In genomic region chr5:100863736-100864135, GRCh38 we compare ENCODE assay signal across 19 cellular contexts.
"Had no signal": no experiment of that assay in that cellular context is flagged by ENCODE, and none has a peak within 500 bp of the region (broad histone marks: within the 10 kb centered on the region; RNA-seq: fewer than 3 reads in every experiment).

No MANE protein-coding gene starts in this region.

- ATAC-seq: foreskin keratinocyte; gastroesophageal sphincter; heart left ventricle; left cardiac atrium; naive thymus-derived CD4-positive, alpha-beta T cell; psoas muscle; right cardiac atrium; stimulated activated naive B cell treated with anti-CD40 and anti-IgM and Interleukin-4, amounts not matched to agents 10 μg/mL and 1 μg/mL and 100 μg/mL, for 72 hours had no signal

- H3K9me3 Mint-ChIP-seq: stimulated activated naive CD8-positive, alpha-beta T cell treated with anti-CD3 and anti-CD28 coated beads, Interleukin-15, Interleukin-2, amounts not matched to agents 100 ng/mL and 50 ng/mL, for 24 hours had no signal

- H3K4me3 Mint-ChIP-seq: naive thymus-derived CD4-positive, alpha-beta T cell; stimulated activated naive B cell treated with anti-CD40 and anti-IgM and Interleukin-4, amounts not matched to agents 10 μg/mL and 1 μg/mL and 100 μg/mL, for 72 hours; stimulated activated naive CD8-positive, alpha-beta T cell treated with anti-CD3 and anti-CD28 coated beads, Interleukin-15, Interleukin-2, amounts not matched to agents 100 ng/mL and 50 ng/mL, for 24 hours had no signal

- DNase-seq: dermis blood vessel endothelial cell; effector memory CD4-positive, alpha-beta T cell; foreskin keratinocyte; heart left ventricle; left cardiac atrium; left ventricle myocardium inferior; mammary epithelial cell; mesendoderm; midbrain; naive thymus-derived CD4-positive, alpha-beta T cell; occipital lobe; ovary; psoas muscle; right cardiac atrium; sigmoid colon; stimulated activated CD4-positive, alpha-beta T cell treated with anti-CD3 and anti-CD28 coated beads, Interleukin-4, amount 100 ng/mL, for 4 hours; stimulated activated naive B cell treated with anti-CD40 and anti-IgM and Interleukin-4, amounts not matched to agents 10 μg/mL and 1 μg/mL and 100 μg/mL, for 72 hours had no signal

- H3K27me3 Mint-ChIP-seq: naive thymus-derived CD4-positive, alpha-beta T cell; stimulated activated naive B cell treated with anti-CD40 and anti-IgM and Interleukin-4, amounts not matched to agents 10 μg/mL and 1 μg/mL and 100 μg/mL, for 72 hours; stimulated activated naive CD8-positive, alpha-beta T cell treated with anti-CD3 and anti-CD28 coated beads, Interleukin-15, Interleukin-2, amounts not matched to agents 100 ng/mL and 50 ng/mL, for 24 hours had no signal
